ENCODE assay signal across 8 cellular contexts in genomic region chr15:40941528-40942336, GRCh38. TPM values are rescaled to one million over a fixed set of nuclear protein-coding genes. Genes with fewer than 3 reads are reported as not detected.
A peak's percentile ranks its signal among the peaks of the same experiment; 100 is the strongest.
DNase-seq lines count a peak whose midpoint lies in the region; ATAC-seq and TF ChIP-seq lines count a peak whose summit lies in the region.

No MANE protein-coding gene starts in this region.

- peak overlapping the region; percentile 34 to 92 (median 88) for H3K27ac ChIP-seq in gastroesophageal sphincter
- H3K27ac ChIP-seq in thymus (ENCODE audit: low read depth): peak overlapping the region; percentile 67

- peak overlapping the region; percentile 79 for H3K4me3 Mint-ChIP-seq in Caco-2 (ENCODE audit: unreplicated experiment)

- CTCF ChIA-PET in Caco-2 (lab: Charles Lee): interaction anchor here (0.6 to 4.3 kb wide), 26 partner anchors 8 to 290 kb away, joined by 3 to 56 read pairs (median 4); partner anchors contain the start of genes CHAC1, CHP1, DLL4 and VPS18

- H3K4me1 ChIP-seq in Caco-2 (peaks cover 12% of the 10 kb centered on the region), gastroesophageal sphincter (peaks cover 0 to 36% (median 13%) of the 10 kb centered on the region in 3 donors), thymus (ENCODE audit: control insufficient read depth, insufficient read depth, low read length) (peaks cover 14% of the 10 kb centered on the region)

- H3K36me3 Mint-ChIP-seq in Caco-2 (ENCODE audit: insufficient read depth, unreplicated experiment): peaks cover 5% of the 10 kb centered on the region

- H3K27me3 ChIP-seq in Caco-2 (replicated peaks; ENCODE audit: control insufficient read depth, insufficient read depth, low read length) (no peaks in the 10 kb centered on the region), gastroesophageal sphincter (no peaks in the 10 kb centered on the region), thymus (ENCODE audit: control insufficient read depth, insufficient read depth) (no peaks in the 10 kb centered on the region)

- H3K9me3 ChIP-seq in Caco-2 (no peaks in the 10 kb centered on the region), gastroesophageal sphincter (no peaks in the 10 kb centered on the region), thymus (ENCODE audit: control insufficient read depth) (no peaks in the 10 kb centered on the region)

- no TSS peak for BruUV-seq in Caco-2 (replicated peaks; lab: Mats Ljungman, UMichigan)

- DNase-seq in Caco-2: peak; percentile 86 to 90
- DNase-seq in HT-29 (ENCODE audit: low spot score): peak; percentile 91
- DNase-seq in SHP77 (lab: John Stamatoyannopoulos, UW): peak; percentile 68 to 88
- peak; percentile 66 for DNase-seq in activated naive CD4-positive, alpha-beta T cell treated with Interleukin-2 at 50 U/mL for 16 hours
- DNase-seq in nucleus accumbens (lab: John Stamatoyannopoulos, UW): peak in 41 of 56 donors; percentile 9 to 84 (median 43)

- H3K4me1 Mint-ChIP-seq in Caco-2 (ENCODE audit: low read depth, unreplicated experiment): no peaks in the 10 kb centered on the region

- no peak for TF ChIP-seq EP300 in gastroesophageal sphincter (IDR thresholded peaks at IDR 0.05)

- TF ChIP-seq CTCF in Caco-2 (IDR thresholded peaks at IDR 0.05; ENCODE audit: insufficient read depth in 1 of 2, low read depth in 1 of 2, low read length in 1 of 2, severe bottlenecking in 1 of 2, unreplicated experiment in 1 of 2) (peak; percentile 16 to 60), gastroesophageal sphincter (IDR thresholded peaks at IDR 0.05) (peak in 3 of 4 experiments; percentile 73 to 90 (median 83))

- POLR2A ChIA-PET in Caco-2 (lab: Charles Lee): interaction anchor here (0.5 to 2.9 kb wide), 9 partner anchors 9 to 175 kb away, joined by 3 to 33 read pairs (median 6); partner anchors contain the start of genes CHAC1, DLL4 and INO80

- H3K27ac Mint-ChIP-seq in Caco-2 (ENCODE audit: unreplicated experiment): peak overlapping the region; percentile 95

- peak; percentile 50 to 54 for TF ChIP-seq POLR2A in gastroesophageal sphincter (IDR thresholded peaks at IDR 0.05)

- peak; percentile 53 for ATAC-seq in GM19463 (IDR thresholded peaks at IDR 0.05; ENCODE audit: unreplicated experiment)
- peak; percentile 93 for ATAC-seq in gastroesophageal sphincter

- no peaks in the 10 kb centered on the region for H3K27me3 Mint-ChIP-seq in Caco-2 (ENCODE audit: insufficient read depth, unreplicated experiment)

- no peaks in the 10 kb centered on the region for H3K9me3 Mint-ChIP-seq in Caco-2 (ENCODE audit: unreplicated experiment)

- no CpG with 5 or more reads among the region's 92 CpGs for WGBS in gastroesophageal sphincter (ENCODE audit: low coverage in 1 of 2), 2 donors
- WGBS in thymus: 1% methylated on average over 92 of the region's 92 CpGs

- H3K4me3 ChIP-seq in Caco-2 (ENCODE audit: low read depth, low read length): peak overlapping the region; percentile 56
- peak overlapping the region; percentile 33 to 70 for H3K4me3 ChIP-seq in gastroesophageal sphincter
- peak overlapping the region; percentile 63 for H3K4me3 ChIP-seq in thymus (ENCODE audit: low read length)

- intact Hi-C loops in Caco-2 (cut with micrococcal nuclease; ENCODE audit: unreplicated experiment): loop anchor here (1.0 to 5.0 kb wide), 4 partner anchors 9 to 77 kb away; partner anchors contain the start of gene CHAC1

- H3K36me3 ChIP-seq in Caco-2 (ENCODE audit: control insufficient read depth, insufficient read depth, low read length) (no peaks in the 10 kb centered on the region), gastroesophageal sphincter (no peaks in the 10 kb centered on the region), thymus (ENCODE audit: control insufficient read depth, insufficient read depth) (no peaks in the 10 kb centered on the region)

RNA-seq across cellular contexts. Expression of gene CHAC1, which starts 11.5 kb away (rescaled TPM):
- 54.0 and 55.8 TPM in 2 replicates for total RNA-seq in Caco-2 (2022)
- total RNA-seq in HT-29 (2014; rRNA removed; shearing (Covaris generic)): 13.6 and 16.6 TPM in 2 replicates
- total RNA-seq in gastroesophageal sphincter: 1 to 10 TPM in 3 of 4 donors, under 1 TPM in 1; 0.54 to 1.8 (median 1.5) TPM
- polyA plus RNA-seq in thymus: 1.9 TPM

RNA-seq across cellular contexts. Expression of gene DLL4, which starts 12.6 kb away (rescaled TPM):
- total RNA-seq in Caco-2 (2022) (3.4 TPM in 2 replicates), gastroesophageal sphincter (1 to 10 TPM; 1.9 to 9.7 (median 6.4) TPM)
- total RNA-seq in HT-29 (2014; rRNA removed; shearing (Covaris generic)): 3.8 and 4.4 TPM in 2 replicates
- 5.9 TPM for polyA plus RNA-seq in thymus

RNA-seq across cellular contexts. Expression of gene VPS18, which starts 47.5 kb away (rescaled TPM):
- total RNA-seq in Caco-2 (2022): 27.3 and 29.3 TPM in 2 replicates
- 66.8 and 75.8 TPM in 2 replicates for total RNA-seq in HT-29 (2014; rRNA removed; shearing (Covaris generic))
- total RNA-seq in gastroesophageal sphincter: 10 to 100 TPM; 24.6 to 36.3 (median 29.9) TPM
- 10.3 TPM for polyA plus RNA-seq in thymus

Comparison
In these comparisons a context has a peak if more than half of its experiments do, and no peak if none do; other contexts are left out.
1. Peak in every context shown above with its lines: DNase-seq, ATAC-seq, H3K4me3 ChIP-seq and H3K27ac ChIP-seq.